ENCODE assay signal across 25 cellular contexts in the genomic region with DNA sequence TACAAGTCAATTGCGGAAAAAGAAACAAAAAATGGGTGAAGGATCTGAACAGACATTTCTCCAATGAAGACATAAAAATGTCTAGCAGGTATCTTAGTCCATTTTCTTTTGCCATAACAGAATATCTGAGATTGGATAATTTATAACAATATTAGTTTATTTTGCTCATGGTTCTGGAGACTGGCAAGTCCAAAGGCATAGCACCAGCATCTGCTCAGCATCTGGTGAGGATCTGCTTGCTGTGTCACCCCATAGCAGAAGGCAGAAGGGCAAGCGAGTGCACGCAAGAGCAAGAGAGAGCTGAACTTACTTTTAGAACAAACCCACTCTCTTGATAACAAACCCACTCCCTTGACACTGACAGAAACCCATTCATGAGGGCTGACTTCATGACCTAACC. TPM values are rescaled to one million over a fixed set of nuclear protein-coding genes. Genes with fewer than 3 reads are reported as not detected.
"Had no signal": no experiment of that assay in that cellular context is flagged by ENCODE, and none has a peak within 500 bp of the region (broad histone marks: within the 10 kb centered on the region; RNA-seq: fewer than 3 reads in every experiment).

No MANE protein-coding gene starts in this region.

- H3K36me3 ChIP-seq: colonic mucosa, esophagus muscularis mucosa, lower lobe of right lung, neutrophil, pancreas, stomach, thyroid gland had no signal

- H3K4me2 ChIP-seq: smooth muscle cell had no signal

- H3K27me3 ChIP-seq: colonic mucosa, esophagus muscularis mucosa, foreskin keratinocyte, heart right ventricle, neutrophil, stomach, thyroid gland had no signal

- H3K4me3 ChIP-seq: colonic mucosa, esophagus muscularis mucosa, heart right ventricle, lower lobe of right lung, pancreas, smooth muscle cell, stomach, thyroid gland had no signal

- H3K4me1 ChIP-seq: colonic mucosa, foreskin keratinocyte, pancreas, thyroid gland had no signal

- H3K27ac ChIP-seq: colonic mucosa, esophagus muscularis mucosa, foreskin keratinocyte, heart right ventricle, lower lobe of right lung, pancreas, stomach, thyroid gland had no signal

- H3K9me3 Mint-ChIP-seq: dendritic cell treated with granulocyte-macrophage colony-stimulating factor and Interleukin-4, amounts not matched to agents 40 ng/mL and 50 ng/mL, for 4 days had no signal

- H3K9me3 ChIP-seq: colonic mucosa, esophagus muscularis mucosa, lower lobe of right lung, neutrophil, pancreas, thyroid gland had no signal

- DNase-seq: colonic mucosa; effector memory CD4-positive, alpha-beta T cell; foreskin keratinocyte; glutamatergic neuron; heart right ventricle; hippocampal formation; left ventricle myocardium superior; lower lobe of right lung; naive thymus-derived CD8-positive, alpha-beta T cell; pancreas; stimulated activated CD4-positive, alpha-beta T cell treated with anti-CD3 and anti-CD28 coated beads, Interleukin-12 subunit alpha, Interleukin-12 subunit beta, amount 100 ng/mL, for 4 hours; stimulated activated CD4-positive, alpha-beta T cell treated with anti-CD3 and anti-CD28 coated beads, Interleukin-1b, Interleukin-23, amount 100 ng/mL, for 48 hours; stimulated activated CD4-positive, alpha-beta T cell treated with anti-CD3 and anti-CD28 coated beads, Interleukin-4, amount 100 ng/mL, for 1 hour; stimulated activated CD8-positive, alpha-beta memory T cell treated with anti-CD3 and anti-CD28 coated beads, Interleukin-4, amount 100 ng/mL, for 48 hours; stimulated activated naive CD4-positive, alpha-beta T cell treated with Interleukin-2 at 50 U/mL for 16 hours; stomach; thyroid gland; trophoblast cell had no signal

- H3K27me3 Mint-ChIP-seq: dendritic cell treated with granulocyte-macrophage colony-stimulating factor and Interleukin-4, amounts not matched to agents 40 ng/mL and 50 ng/mL, for 4 days; naive thymus-derived CD8-positive, alpha-beta T cell had no signal

- H3K27ac Mint-ChIP-seq: dendritic cell treated with granulocyte-macrophage colony-stimulating factor and Interleukin-4, amounts not matched to agents 40 ng/mL and 50 ng/mL, for 4 days had no signal

- ATAC-seq: foreskin keratinocyte; heart right ventricle; left ventricle myocardium superior; lower lobe of right lung; naive thymus-derived CD8-positive, alpha-beta T cell; pancreas; sciatic nerve had no signal

- H3K4me3 Mint-ChIP-seq: dendritic cell treated with granulocyte-macrophage colony-stimulating factor and Interleukin-4, amounts not matched to agents 40 ng/mL and 50 ng/mL, for 4 days; naive thymus-derived CD8-positive, alpha-beta T cell; neural crest cell had no signal

RNA-seq across cellular contexts. Expression of a gene that starts 29.7 kb away (rescaled TPM):
- total RNA-seq: epithelial cell of proximal tubule had no signal
